8 cellular contexts compared by ENCODE assay signal in genomic region chr11:6298605-6299004, GRCh38. TPM values are rescaled to one million over a fixed set of nuclear protein-coding genes. Genes with fewer than 3 reads are reported as not detected.
DNase-seq lines count a peak whose midpoint lies in the region; ATAC-seq and TF ChIP-seq lines count a peak whose summit lies in the region.

No MANE protein-coding gene starts in this region.

- 32% methylated on average over 4 of the region's 4 CpGs for WGBS in mesenchymal stem cell

- DNase-seq in GM06990 (ENCODE audit: extremely low read depth, insufficient read length) (no peak), H7 (peak; percentile 75), NCI-H226 (peak; percentile 42), mesenchymal stem cell (peak; percentile 47), NCI-H128 (lab: John Stamatoyannopoulos, UW; ENCODE audit: unreplicated experiment) (no peak)
- DNase-seq in NK-92 treated with Interleukin-12 subunit alpha and Interleukin-12 subunit beta, amount 100 ng/mL, for 24 hours (lab: John Stamatoyannopoulos, UW) = no peak

- H3K27ac ChIP-seq in mesenchymal stem cell (ENCODE audit: low read length, poor library complexity, severe bottlenecking) = no peak overlapping the region

- H4K91ac ChIP-seq in mesenchymal stem cell (ENCODE audit: low read length) = no peak overlapping the region

- no peak overlapping the region for H2AFZ ChIP-seq in mesenchymal stem cell (ENCODE audit: low read depth, low read length)

- H4K8ac ChIP-seq in mesenchymal stem cell (ENCODE audit: low read length) = no peak overlapping the region

- H3K36me3 Mint-ChIP-seq in brain = no peaks in the 10 kb centered on the region

- no peak overlapping the region for H3K14ac ChIP-seq in mesenchymal stem cell (ENCODE audit: low read length in 2 of 2)

- no peaks in the 10 kb centered on the region for H3K9me3 ChIP-seq in mesenchymal stem cell (ENCODE audit: control insufficient read depth, low read length)

- H3K27me3 ChIP-seq in GM06990 (replicated peaks; ENCODE audit: control insufficient read depth, insufficient read depth, low read length) (no peaks in the 10 kb centered on the region), H7 (ENCODE audit: control insufficient read depth, insufficient read depth, low read length) (no peaks in the 10 kb centered on the region), mesenchymal stem cell (ENCODE audit: control insufficient read depth in 1 of 2, insufficient read depth in 1 of 2, low read length in 2 of 2) (no peaks in the 10 kb centered on the region)

- no peak overlapping the region for H2BK15ac ChIP-seq in mesenchymal stem cell (ENCODE audit: low read depth, poor library complexity, severe bottlenecking)

- no peak overlapping the region for H3K27ac Mint-ChIP-seq in brain

- H3K4me1 ChIP-seq in mesenchymal stem cell (ENCODE audit: control insufficient read depth, insufficient read depth, low read depth, low read length) = peaks cover 19% of the 10 kb centered on the region

- H3K4me2 ChIP-seq in mesenchymal stem cell (ENCODE audit: low read length, poor library complexity, severe bottlenecking) = no peak overlapping the region

- H3K79me1 ChIP-seq in mesenchymal stem cell (replicated peaks; ENCODE audit: low read length, poor library complexity, severe bottlenecking) = no peaks in the 10 kb centered on the region

- no peak for ATAC-seq in GM21723 (IDR thresholded peaks at IDR 0.05; ENCODE audit: unreplicated experiment)

- no peak overlapping the region for H2BK12ac ChIP-seq in mesenchymal stem cell (ENCODE audit: low read length in 2 of 2)

- H3K27me3 Mint-ChIP-seq in brain = peaks cover 3% of the 10 kb centered on the region

- no peak overlapping the region for H3K4me3 ChIP-seq in GM06990 (replicated peaks; ENCODE audit: low read depth, low read length)
- no peak overlapping the region for H3K4me3 ChIP-seq in H7 (ENCODE audit: insufficient read depth, low read depth, low read length)
- H3K4me3 ChIP-seq in mesenchymal stem cell (ENCODE audit: insufficient read depth in 1 of 2, low read depth in 1 of 2, low read length in 2 of 2) = no peak overlapping the region

- H3K36me3 ChIP-seq in GM06990 (ENCODE audit: control insufficient read depth, insufficient read depth, low read length) (no peaks in the 10 kb centered on the region), H7 (replicated peaks; ENCODE audit: control insufficient read depth, insufficient read depth, low read length) (no peaks in the 10 kb centered on the region), mesenchymal stem cell (ENCODE audit: control insufficient read depth in 1 of 2, insufficient read depth in 2 of 2, low read depth in 1 of 2, low read length in 2 of 2) (no peaks in the 10 kb centered on the region)

- peak overlapping the region; percentile 72 for H2AK5ac ChIP-seq in mesenchymal stem cell (ENCODE audit: low read length, severe bottlenecking)

- no peak overlapping the region for H3K4ac ChIP-seq in mesenchymal stem cell (ENCODE audit: low read depth in 1 of 2, low read length in 2 of 2)

- no peak overlapping the region for H2BK5ac ChIP-seq in mesenchymal stem cell (ENCODE audit: low read depth, low read length, poor library complexity, severe bottlenecking)

- peaks cover 0 to 3% (median 0%) of the 10 kb centered on the region in 5 experiments for H3K9me3 Mint-ChIP-seq in brain

- H3K4me1 Mint-ChIP-seq in brain = peaks cover 11% of the 10 kb centered on the region

- TF ChIP-seq CTCF in GM06990 (IDR thresholded peaks at IDR 0.05; ENCODE audit: insufficient read depth, low read length, poor library complexity, severe bottlenecking) (peak; percentile 80), brain (conservative IDR thresholded peaks at IDR 0.05) (peak; percentile 16 to 49)

- H3K4me3 Mint-ChIP-seq in brain = no peak overlapping the region

- H2BK120ac ChIP-seq in mesenchymal stem cell (ENCODE audit: low read depth, low read length) = no peak overlapping the region

- no peak overlapping the region for H3K23ac ChIP-seq in mesenchymal stem cell (ENCODE audit: low read length in 2 of 2)

- no peak overlapping the region for H3K9ac ChIP-seq in mesenchymal stem cell (ENCODE audit: low read length)

- no peak overlapping the region for H3K18ac ChIP-seq in mesenchymal stem cell (ENCODE audit: low read depth in 1 of 2, low read length in 2 of 2)

RNA-seq across cellular contexts. Expression of gene CAVIN3, which starts 21.7 kb away (rescaled TPM):
- total RNA-seq in H7 (2014; rRNA removed; shearing (Covaris generic)) = 93.4 and 179 TPM in 2 replicates
- polyA plus RNA-seq in brain (ENCODE audit: insufficient read depth, low read depth, low replicate concordance) = 3.7 TPM
- polyA plus RNA-seq in mesenchymal stem cell (2013, experiment 1 of 2) = 146 TPM
- polyA plus RNA-seq in mesenchymal stem cell (2013, experiment 2 of 2) = 151 TPM

RNA-seq across cellular contexts. Expression of gene CCKBR, which starts 39.0 kb away (rescaled TPM):
- 12.0 and 29.4 TPM in 2 replicates for total RNA-seq in H7 (2014; rRNA removed; shearing (Covaris generic))
- 20.3 TPM for polyA plus RNA-seq in brain (ENCODE audit: insufficient read depth, low read depth, low replicate concordance)
- polyA plus RNA-seq in mesenchymal stem cell (2013, experiment 1 of 2) = not detected
- not detected for polyA plus RNA-seq in mesenchymal stem cell (2013, experiment 2 of 2)

RNA-seq across cellular contexts. Expression of gene CNGA4, which starts 59.7 kb away (rescaled TPM):
- 0.17 and 0.67 TPM in 2 replicates for total RNA-seq in H7 (2014; rRNA removed; shearing (Covaris generic))
- polyA plus RNA-seq in brain (ENCODE audit: insufficient read depth, low read depth, low replicate concordance) = 6.1 TPM
- polyA plus RNA-seq in mesenchymal stem cell (2013, experiment 1 of 2) = 0.03 TPM
- polyA plus RNA-seq in mesenchymal stem cell (2013, experiment 2 of 2) = 0.01 TPM

Comparison
In these comparisons a context has a peak if more than half of its experiments do, and no peak if none do; other contexts are left out.
1. DNase-seq: peak in H7 (single experiment), NCI-H226 (single experiment) and mesenchymal stem cell (single experiment); none in GM06990 (single experiment), NK-92 treated with Interleukin-12 subunit alpha and Interleukin-12 subunit beta, amount 100 ng/mL, for 24 hours (single experiment) and NCI-H128 (single experiment).